ENCODE assay signal across 2 cellular contexts in the genomic region with DNA sequence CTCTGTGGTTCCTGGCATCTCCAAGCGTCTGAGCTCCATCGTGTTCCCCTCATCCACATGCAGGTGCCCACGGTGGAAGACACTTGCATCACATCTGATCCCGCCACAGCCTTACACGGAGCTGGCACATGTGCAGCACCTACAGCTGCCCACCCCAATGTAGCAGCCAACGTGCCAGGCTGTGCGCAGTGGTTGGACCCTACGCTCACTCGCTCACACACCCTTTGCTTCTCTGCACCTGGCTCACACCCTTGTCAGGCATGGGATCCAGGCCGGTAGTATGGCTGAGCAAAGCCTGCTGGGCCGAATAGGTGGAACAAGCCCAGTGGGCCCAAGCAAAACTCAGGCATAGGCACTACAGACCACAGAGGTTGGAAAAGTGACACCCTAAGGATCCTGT.
TF ChIP-seq lines count a peak whose summit lies in the region.

No MANE protein-coding gene starts in this region.

TF ChIP-seq in GM23338, 12 proteins besides CTCF, POLR2A, EP300 and RAD21 (continued from another document):
- TF ChIP-seq POLR2AphosphoS5 (IDR thresholded peaks at IDR 0.05; ENCODE audit: low read depth) (no peak), EZH2phosphoT487 (IDR thresholded peaks at IDR 0.05; ENCODE audit: unreplicated experiment) (no peak), EZH2 (IDR thresholded peaks at IDR 0.05; ENCODE audit: low read depth, unreplicated experiment) (no peak), ZNF331 (CRISPR knock-in tag; IDR thresholded peaks at IDR 0.05; ENCODE audit: low read depth) (no peak), CREB1 (CRISPR knock-in tag; IDR thresholded peaks at IDR 0.05; ENCODE audit: low read depth) (no peak)
- TF ChIP-seq, protein P1, sequence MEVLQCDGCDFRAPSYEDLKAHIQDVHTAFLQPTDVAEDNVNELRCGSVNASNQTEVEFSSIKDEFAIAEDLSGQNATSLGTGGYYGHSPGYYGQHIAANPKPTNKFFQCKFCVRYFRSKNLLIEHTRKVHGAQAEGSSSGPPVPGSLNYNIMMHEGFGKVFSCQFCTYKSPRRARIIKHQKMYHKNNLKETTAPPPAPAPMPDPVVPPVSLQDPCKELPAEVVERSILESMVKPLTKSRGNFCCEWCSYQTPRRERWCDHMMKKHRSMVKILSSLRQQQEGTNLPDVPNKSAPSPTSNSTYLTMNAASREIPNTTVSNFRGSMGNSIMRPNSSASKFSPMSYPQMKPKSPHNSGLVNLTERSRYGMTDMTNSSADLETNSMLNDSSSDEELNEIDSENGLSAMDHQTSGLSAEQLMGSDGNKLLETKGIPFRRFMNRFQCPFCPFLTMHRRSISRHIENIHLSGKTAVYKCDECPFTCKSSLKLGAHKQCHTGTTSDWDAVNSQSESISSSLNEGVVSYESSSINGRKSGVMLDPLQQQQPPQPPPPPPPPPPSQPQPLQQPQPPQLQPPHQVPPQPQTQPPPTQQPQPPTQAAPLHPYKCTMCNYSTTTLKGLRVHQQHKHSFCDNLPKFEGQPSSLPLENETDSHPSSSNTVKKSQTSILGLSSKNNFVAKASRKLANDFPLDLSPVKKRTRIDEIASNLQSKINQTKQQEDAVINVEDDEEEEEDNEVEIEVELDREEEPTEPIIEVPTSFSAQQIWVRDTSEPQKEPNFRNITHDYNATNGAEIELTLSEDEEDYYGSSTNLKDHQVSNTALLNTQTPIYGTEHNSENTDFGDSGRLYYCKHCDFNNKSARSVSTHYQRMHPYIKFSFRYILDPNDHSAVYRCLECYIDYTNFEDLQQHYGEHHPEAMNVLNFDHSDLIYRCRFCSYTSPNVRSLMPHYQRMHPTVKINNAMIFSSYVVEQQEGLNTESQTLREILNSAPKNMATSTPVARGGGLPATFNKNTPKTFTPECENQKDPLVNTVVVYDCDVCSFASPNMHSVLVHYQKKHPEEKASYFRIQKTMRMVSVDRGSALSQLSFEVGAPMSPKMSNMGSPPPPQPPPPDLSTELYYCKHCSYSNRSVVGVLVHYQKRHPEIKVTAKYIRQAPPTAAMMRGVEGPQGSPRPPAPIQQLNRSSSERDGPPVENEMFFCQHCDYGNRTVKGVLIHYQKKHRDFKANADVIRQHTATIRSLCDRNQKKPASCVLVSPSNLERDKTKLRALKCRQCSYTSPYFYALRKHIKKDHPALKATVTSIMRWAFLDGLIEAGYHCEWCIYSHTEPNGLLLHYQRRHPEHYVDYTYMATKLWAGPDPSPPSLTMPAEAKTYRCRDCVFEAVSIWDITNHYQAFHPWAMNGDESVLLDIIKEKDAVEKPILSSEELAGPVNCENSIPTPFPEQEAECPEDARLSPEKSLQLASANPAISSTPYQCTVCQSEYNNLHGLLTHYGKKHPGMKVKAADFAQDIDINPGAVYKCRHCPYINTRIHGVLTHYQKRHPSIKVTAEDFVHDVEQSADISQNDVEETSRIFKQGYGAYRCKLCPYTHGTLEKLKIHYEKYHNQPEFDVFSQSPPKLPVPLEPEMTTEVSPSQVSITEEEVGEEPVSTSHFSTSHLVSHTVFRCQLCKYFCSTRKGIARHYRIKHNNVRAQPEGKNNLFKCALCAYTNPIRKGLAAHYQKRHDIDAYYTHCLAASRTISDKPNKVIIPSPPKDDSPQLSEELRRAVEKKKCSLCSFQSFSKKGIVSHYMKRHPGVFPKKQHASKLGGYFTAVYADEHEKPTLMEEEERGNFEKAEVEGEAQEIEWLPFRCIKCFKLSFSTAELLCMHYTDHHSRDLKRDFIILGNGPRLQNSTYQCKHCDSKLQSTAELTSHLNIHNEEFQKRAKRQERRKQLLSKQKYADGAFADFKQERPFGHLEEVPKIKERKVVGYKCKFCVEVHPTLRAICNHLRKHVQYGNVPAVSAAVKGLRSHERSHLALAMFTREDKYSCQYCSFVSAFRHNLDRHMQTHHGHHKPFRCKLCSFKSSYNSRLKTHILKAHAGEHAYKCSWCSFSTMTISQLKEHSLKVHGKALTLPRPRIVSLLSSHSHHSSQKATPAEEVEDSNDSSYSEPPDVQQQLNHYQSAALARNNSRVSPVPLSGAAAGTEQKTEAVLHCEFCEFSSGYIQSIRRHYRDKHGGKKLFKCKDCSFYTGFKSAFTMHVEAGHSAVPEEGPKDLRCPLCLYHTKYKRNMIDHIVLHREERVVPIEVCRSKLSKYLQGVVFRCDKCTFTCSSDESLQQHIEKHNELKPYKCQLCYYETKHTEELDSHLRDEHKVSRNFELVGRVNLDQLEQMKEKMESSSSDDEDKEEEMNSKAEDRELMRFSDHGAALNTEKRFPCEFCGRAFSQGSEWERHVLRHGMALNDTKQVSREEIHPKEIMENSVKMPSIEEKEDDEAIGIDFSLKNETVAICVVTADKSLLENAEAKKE (CRISPR knock-in tag; IDR thresholded peaks at IDR 0.05) = no peak
- TF ChIP-seq, protein P2, sequence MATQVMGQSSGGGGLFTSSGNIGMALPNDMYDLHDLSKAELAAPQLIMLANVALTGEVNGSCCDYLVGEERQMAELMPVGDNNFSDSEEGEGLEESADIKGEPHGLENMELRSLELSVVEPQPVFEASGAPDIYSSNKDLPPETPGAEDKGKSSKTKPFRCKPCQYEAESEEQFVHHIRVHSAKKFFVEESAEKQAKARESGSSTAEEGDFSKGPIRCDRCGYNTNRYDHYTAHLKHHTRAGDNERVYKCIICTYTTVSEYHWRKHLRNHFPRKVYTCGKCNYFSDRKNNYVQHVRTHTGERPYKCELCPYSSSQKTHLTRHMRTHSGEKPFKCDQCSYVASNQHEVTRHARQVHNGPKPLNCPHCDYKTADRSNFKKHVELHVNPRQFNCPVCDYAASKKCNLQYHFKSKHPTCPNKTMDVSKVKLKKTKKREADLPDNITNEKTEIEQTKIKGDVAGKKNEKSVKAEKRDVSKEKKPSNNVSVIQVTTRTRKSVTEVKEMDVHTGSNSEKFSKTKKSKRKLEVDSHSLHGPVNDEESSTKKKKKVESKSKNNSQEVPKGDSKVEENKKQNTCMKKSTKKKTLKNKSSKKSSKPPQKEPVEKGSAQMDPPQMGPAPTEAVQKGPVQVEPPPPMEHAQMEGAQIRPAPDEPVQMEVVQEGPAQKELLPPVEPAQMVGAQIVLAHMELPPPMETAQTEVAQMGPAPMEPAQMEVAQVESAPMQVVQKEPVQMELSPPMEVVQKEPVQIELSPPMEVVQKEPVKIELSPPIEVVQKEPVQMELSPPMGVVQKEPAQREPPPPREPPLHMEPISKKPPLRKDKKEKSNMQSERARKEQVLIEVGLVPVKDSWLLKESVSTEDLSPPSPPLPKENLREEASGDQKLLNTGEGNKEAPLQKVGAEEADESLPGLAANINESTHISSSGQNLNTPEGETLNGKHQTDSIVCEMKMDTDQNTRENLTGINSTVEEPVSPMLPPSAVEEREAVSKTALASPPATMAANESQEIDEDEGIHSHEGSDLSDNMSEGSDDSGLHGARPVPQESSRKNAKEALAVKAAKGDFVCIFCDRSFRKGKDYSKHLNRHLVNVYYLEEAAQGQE (IDR thresholded peaks at IDR 0.05; ENCODE audit: unreplicated experiment) = no peak

TF ChIP-seq in HepG2, 621 proteins besides CTCF, POLR2A, EP300 and RAD21 (continued from another document):
- TF ChIP-seq, protein P3, sequence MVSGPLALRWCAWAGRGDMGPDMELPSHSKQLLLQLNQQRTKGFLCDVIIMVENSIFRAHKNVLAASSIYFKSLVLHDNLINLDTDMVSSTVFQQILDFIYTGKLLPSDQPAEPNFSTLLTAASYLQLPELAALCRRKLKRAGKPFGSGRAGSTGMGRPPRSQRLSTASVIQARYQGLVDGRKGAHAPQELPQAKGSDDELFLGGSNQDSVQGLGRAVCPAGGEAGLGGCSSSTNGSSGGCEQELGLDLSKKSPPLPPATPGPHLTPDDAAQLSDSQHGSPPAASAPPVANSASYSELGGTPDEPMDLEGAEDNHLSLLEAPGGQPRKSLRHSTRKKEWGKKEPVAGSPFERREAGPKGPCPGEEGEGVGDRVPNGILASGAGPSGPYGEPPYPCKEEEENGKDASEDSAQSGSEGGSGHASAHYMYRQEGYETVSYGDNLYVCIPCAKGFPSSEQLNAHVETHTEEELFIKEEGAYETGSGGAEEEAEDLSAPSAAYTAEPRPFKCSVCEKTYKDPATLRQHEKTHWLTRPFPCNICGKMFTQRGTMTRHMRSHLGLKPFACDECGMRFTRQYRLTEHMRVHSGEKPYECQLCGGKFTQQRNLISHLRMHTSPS (CRISPR knock-in tag; IDR thresholded peaks at IDR 0.05; ENCODE audit: low read depth) = no peak
- TF ChIP-seq BRD4 (CRISPR knock-in tag; IDR thresholded peaks at IDR 0.05) (no peak), ARID2 (CRISPR knock-in tag; IDR thresholded peaks at IDR 0.05; ENCODE audit: borderline replicate concordance) (no peak), ZNF24 (IDR thresholded peaks at IDR 0.05) (no peak), ZSCAN31 (CRISPR knock-in tag; IDR thresholded peaks at IDR 0.05; ENCODE audit: low read depth) (no peak), TAF1 (CRISPR knock-in tag; IDR thresholded peaks at IDR 0.05) (no peak), SIN3B (IDR thresholded peaks at IDR 0.05; ENCODE audit: low read length) (no peak), HOXA5 (CRISPR knock-in tag; IDR thresholded peaks at IDR 0.05) (no peak), SP4 (CRISPR knock-in tag; IDR thresholded peaks at IDR 0.05) (no peak), KDM6A (CRISPR knock-in tag; IDR thresholded peaks at IDR 0.05; ENCODE audit: low read depth) (no peak), MEIS2 (CRISPR knock-in tag; IDR thresholded peaks at IDR 0.05) (no peak)
- TF ChIP-seq, protein P4, sequence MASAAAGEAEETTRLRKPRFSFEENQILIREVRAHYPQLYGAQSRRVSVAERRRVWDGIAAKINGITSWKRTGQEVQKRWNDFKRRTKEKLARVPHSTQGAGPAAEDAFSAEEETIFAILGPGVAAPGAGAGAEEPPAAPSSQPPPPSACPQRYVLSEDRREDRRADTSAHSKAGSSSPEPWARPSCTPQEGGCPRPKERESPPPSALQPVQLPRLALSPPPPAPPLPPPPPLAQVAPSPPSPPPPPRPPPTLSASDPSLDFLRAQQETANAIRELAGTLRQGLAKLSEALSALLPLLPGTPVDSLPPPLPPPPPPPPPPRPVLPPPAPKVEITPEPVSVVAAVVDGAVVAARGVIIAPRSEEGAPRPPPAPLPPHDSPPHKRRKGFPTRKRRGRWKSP (CRISPR knock-in tag; IDR thresholded peaks at IDR 0.05) = no peak
- TF ChIP-seq, protein P5, sequence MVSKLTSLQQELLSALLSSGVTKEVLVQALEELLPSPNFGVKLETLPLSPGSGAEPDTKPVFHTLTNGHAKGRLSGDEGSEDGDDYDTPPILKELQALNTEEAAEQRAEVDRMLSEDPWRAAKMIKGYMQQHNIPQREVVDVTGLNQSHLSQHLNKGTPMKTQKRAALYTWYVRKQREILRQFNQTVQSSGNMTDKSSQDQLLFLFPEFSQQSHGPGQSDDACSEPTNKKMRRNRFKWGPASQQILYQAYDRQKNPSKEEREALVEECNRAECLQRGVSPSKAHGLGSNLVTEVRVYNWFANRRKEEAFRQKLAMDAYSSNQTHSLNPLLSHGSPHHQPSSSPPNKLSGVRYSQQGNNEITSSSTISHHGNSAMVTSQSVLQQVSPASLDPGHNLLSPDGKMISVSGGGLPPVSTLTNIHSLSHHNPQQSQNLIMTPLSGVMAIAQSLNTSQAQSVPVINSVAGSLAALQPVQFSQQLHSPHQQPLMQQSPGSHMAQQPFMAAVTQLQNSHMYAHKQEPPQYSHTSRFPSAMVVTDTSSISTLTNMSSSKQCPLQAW (CRISPR knock-in tag; IDR thresholded peaks at IDR 0.05) = no peak
- TF ChIP-seq, protein P6, sequence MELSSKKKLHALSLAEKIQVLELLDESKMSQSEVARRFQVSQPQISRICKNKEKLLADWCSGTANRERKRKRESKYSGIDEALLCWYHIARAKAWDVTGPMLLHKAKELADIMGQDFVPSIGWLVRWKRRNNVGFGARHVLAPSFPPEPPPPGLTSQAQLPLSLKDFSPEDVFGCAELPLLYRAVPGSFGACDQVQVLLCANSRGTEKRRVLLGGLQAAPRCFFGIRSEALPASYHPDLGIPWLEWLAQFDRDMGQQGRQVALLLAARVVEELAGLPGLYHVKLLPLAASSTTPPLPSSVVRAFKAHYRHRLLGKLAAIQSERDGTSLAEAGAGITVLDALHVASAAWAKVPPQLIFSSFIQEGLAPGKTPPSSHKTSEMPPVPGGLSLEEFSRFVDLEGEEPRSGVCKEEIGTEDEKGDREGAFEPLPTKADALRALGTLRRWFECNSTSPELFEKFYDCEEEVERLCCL (CRISPR knock-in tag; IDR thresholded peaks at IDR 0.05; ENCODE audit: borderline replicate concordance) = no peak
- TF ChIP-seq, protein P7, sequence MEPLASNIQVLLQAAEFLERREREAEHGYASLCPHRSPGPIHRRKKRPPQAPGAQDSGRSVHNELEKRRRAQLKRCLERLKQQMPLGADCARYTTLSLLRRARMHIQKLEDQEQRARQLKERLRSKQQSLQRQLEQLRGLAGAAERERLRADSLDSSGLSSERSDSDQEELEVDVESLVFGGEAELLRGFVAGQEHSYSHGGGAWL (CRISPR knock-in tag; IDR thresholded peaks at IDR 0.05) = no peak
